22 cellular contexts compared by ENCODE assay signal in genomic region chr1:187445066-187445465, GRCh38.
"Had no signal": no experiment of that assay in that cellular context is flagged by ENCODE, and none has a peak within 500 bp of the region (broad histone marks: within the 10 kb centered on the region; RNA-seq: fewer than 3 reads in every experiment).

No MANE protein-coding gene starts in this region.

- DNase-seq: activated CD4-positive, alpha-beta memory T cell treated with anti-CD3 and anti-CD28 coated beads for 36 hours; activated CD4-positive, alpha-beta T cell treated with anti-CD3 and anti-CD28 coated beads, Interleukin-2, amount 10 ng/mL, durations not matched to agents 24 days and 14 days; activated CD8-positive, alpha-beta memory T cell treated with anti-CD3 and anti-CD28 coated beads, Interleukin-2, amount 50 U/mL, for 4 hours; activated effector memory CD4-positive, alpha-beta T cell treated with anti-CD3 and anti-CD28 coated beads, Interleukin-2, amount 50 U/mL, for 16 hours; activated naive CD4-positive, alpha-beta T cell treated with anti-CD3 and anti-CD28 coated beads for 36 hours; activated naive CD8-positive, alpha-beta T cell treated with anti-CD3 and anti-CD28 coated beads for 36 hours; activated T-cell treated with anti-CD3 and anti-CD28 coated beads, Interleukin-2, amount 50 U/mL, for 1 hour; adrenal gland; aorta; cerebellar nuclear complex; colonic mucosa; effector CD8-positive, alpha-beta T cell; gastrocnemius medialis; glutamatergic neuron; left cardiac atrium; left ventricle myocardium superior; naive thymus-derived CD4-positive, alpha-beta T cell; occipital lobe; stimulated activated CD4-positive, alpha-beta T cell treated with anti-CD3 and anti-CD28 coated beads, Interleukin-15, amount 100 ng/mL, for 24 hours; stimulated activated CD4-positive, alpha-beta T cell treated with anti-CD3 and anti-CD28 coated beads, Interleukin-2, amount 100 ng/mL, for 24 hours; stimulated activated naive B cell treated with anti-CD40 and anti-IgM and Interleukin-4, amounts not matched to agents 10 μg/mL and 1 μg/mL and 100 μg/mL, for 72 hours; tibial artery had no signal

- ATAC-seq: gastrocnemius medialis; left cardiac atrium; left ventricle myocardium superior; naive thymus-derived CD4-positive, alpha-beta T cell; stimulated activated naive B cell treated with anti-CD40 and anti-IgM and Interleukin-4, amounts not matched to agents 10 μg/mL and 1 μg/mL and 100 μg/mL, for 72 hours had no signal
